Comparison of ENCODE assay signal across 20 cellular contexts in genomic region chr2:237097326-237097910, GRCh38. TPM values are rescaled to one million over a fixed set of nuclear protein-coding genes. Genes with fewer than 3 reads are reported as not detected.
DNase-seq lines count a peak whose midpoint lies in the region; ATAC-seq, FAIRE-seq and TF ChIP-seq lines count a peak whose summit lies in the region.
"Had no signal": no experiment of that assay in that cellular context is flagged by ENCODE, and none has a peak within 500 bp of the region (broad histone marks: within the 10 kb centered on the region; RNA-seq: fewer than 3 reads in every experiment).

No MANE protein-coding gene starts in this region.

- H3K36me3 Mint-ChIP-seq in glutamatergic neuron (ENCODE audit: unreplicated experiment), result no peaks in the 10 kb centered on the region

- DNase-seq in AG10803 (ENCODE audit: low read depth) (peak; percentile 46), SJSA1 (ENCODE audit: low read depth in 1 of 2, low spot score in 2 of 2) (no peak), fibroblast of gingiva (ENCODE audit: low read depth) (peak; percentile 53), pancreas (no peak), AG08395 (ENCODE audit: low spot score) (no peak), glutamatergic neuron (no peak), NCI-H2196 treated with DMSO at 0.1 percent for 48 hours (lab: John Stamatoyannopoulos, UW; ENCODE audit: unreplicated experiment) (no peak), DMS114 treated with DMSO at 0.1 percent for 48 hours (lab: John Stamatoyannopoulos, UW; ENCODE audit: unreplicated experiment) (no peak)
- DNase-seq: CD4-positive, CD25-positive, alpha-beta regulatory T cell; DMS 273 treated with DMSO at 0.1 percent for 48 hours; GDM1; NCI-H1417 treated with DMSO at 0.1 percent for 48 hours; NCI-H524; stomach; T-helper 9 cell; upper lobe of left lung had no signal

- peaks cover 44% of the 10 kb centered on the region for H3K4me1 ChIP-seq in SJSA1 (replicated peaks)
- no peaks in the 10 kb centered on the region for H3K4me1 ChIP-seq in pancreas

- intact Hi-C loops in pancreas (cut with DNase I), result no loop called here

- peaks cover 83% of the 10 kb centered on the region for H3K36me3 ChIP-seq in SJSA1
- peaks cover 4 to 42% (median 18%) of the 10 kb centered on the region in 3 donors for H3K36me3 ChIP-seq in pancreas

- FAIRE-seq in pancreas (lab: Jason Lieb, UNC), result peak; percentile 9
- FAIRE-seq: frontal cortex had no signal

- H3K27ac ChIP-seq in SJSA1 (peak overlapping the region; percentile 93), pancreas (no peak overlapping the region)
- H3K27ac ChIP-seq: cardiac muscle cell, upper lobe of left lung had no signal

- H3K4me1 Mint-ChIP-seq in glutamatergic neuron (ENCODE audit: low read depth, unreplicated experiment), result no peaks in the 10 kb centered on the region

- no peak overlapping the region for H3K27ac Mint-ChIP-seq in glutamatergic neuron (ENCODE audit: unreplicated experiment)
- H3K27ac Mint-ChIP-seq: activated T-helper 2 cell treated with anti-CD3 and anti-CD28 coated beads, Interferon-gamma antibody, Interleukin-2, Interleukin-4, amounts not matched to agents 10 μg/mL and 5 μg/mL and 100 μg/mL, durations not matched to agents 14 hours and 24 hours and 36 hours; CD4-positive, CD25-positive, alpha-beta regulatory T cell; IgD-negative memory B cell had no signal

- no peak for ATAC-seq in pancreas

- H3K27me3 Mint-ChIP-seq in glutamatergic neuron (ENCODE audit: unreplicated experiment), result peaks cover 2% of the 10 kb centered on the region
- H3K27me3 Mint-ChIP-seq: CD4-positive, CD25-positive, alpha-beta regulatory T cell; IgD-negative memory B cell had no signal

- H3K27me3 ChIP-seq in SJSA1 (replicated peaks) (no peaks in the 10 kb centered on the region), pancreas (no peaks in the 10 kb centered on the region)
- H3K27me3 ChIP-seq: cardiac muscle cell, stomach, upper lobe of left lung had no signal

- WGBS in pancreas, 2 donors, result 89 to 95% methylated on average over 2 of the region's 2 CpGs

- no peaks in the 10 kb centered on the region for H3K9me3 ChIP-seq in SJSA1 (replicated peaks)
- H3K9me3 ChIP-seq in pancreas, result no peaks in the 10 kb centered on the region
- H3K9me3 ChIP-seq: stomach, upper lobe of left lung had no signal

- no peak for TF ChIP-seq CTCF in AG10803 (conservative IDR thresholded peaks at IDR 0.05; ENCODE audit: low read length)
- TF ChIP-seq CTCF in pancreas (IDR thresholded peaks at IDR 0.05), result no peak
- no peak for TF ChIP-seq CTCF in glutamatergic neuron (IDR thresholded peaks at IDR 0.05; ENCODE audit: partially characterized antibody, unreplicated experiment)

- peaks cover 2% of the 10 kb centered on the region for H3K9me3 Mint-ChIP-seq in glutamatergic neuron (ENCODE audit: unreplicated experiment)
- H3K9me3 Mint-ChIP-seq: activated T-helper 2 cell treated with anti-CD3 and anti-CD28 coated beads, Interferon-gamma antibody, Interleukin-2, Interleukin-4, amounts not matched to agents 10 μg/mL and 5 μg/mL and 100 μg/mL, durations not matched to agents 14 hours and 24 hours and 36 hours; CD4-positive, CD25-positive, alpha-beta regulatory T cell; IgD-negative memory B cell had no signal

- no peak overlapping the region for H3K4me3 ChIP-seq in AG10803 (ENCODE audit: low read length)
- H3K4me3 ChIP-seq in SJSA1, result no peak overlapping the region
- H3K4me3 ChIP-seq in pancreas, result no peak overlapping the region
- H3K4me3 ChIP-seq: cardiac muscle cell, stomach, upper lobe of left lung had no signal

- H3K4me3 Mint-ChIP-seq in glutamatergic neuron (ENCODE audit: unreplicated experiment), result no peak overlapping the region
- H3K4me3 Mint-ChIP-seq: CD4-positive, CD25-positive, alpha-beta regulatory T cell; IgD-negative memory B cell had no signal

RNA-seq across cellular contexts. Expression of gene COPS8, which starts 11.7 kb away (rescaled TPM):
- 193 and 280 TPM in 2 replicates for total RNA-seq in SJSA1 (2014; rRNA removed; shearing (Covaris generic))
- 10 to 100 TPM in 4 of 6 donors, 1 to 10 TPM in 2; 7.9 to 23.4 (median 12.8) TPM for total RNA-seq in pancreas
- 10 to 100 TPM in 1 of 2 donors, 1 to 10 TPM in 1; 10.0 to 24.1 TPM for polyA plus RNA-seq in pancreas
- 55.8 TPM for total RNA-seq in glutamatergic neuron (ENCODE audit: unreplicated experiment)

Comparison
In these comparisons a context has a peak if more than half of its experiments do, and no peak if none do; other contexts are left out.
1. DNase-seq: peak in AG10803 (single experiment) and fibroblast of gingiva (single experiment); none in SJSA1 (0 of 2), pancreas (0 of 6), AG08395 (single experiment), glutamatergic neuron (single experiment), NCI-H2196 treated with DMSO at 0.1 percent for 48 hours (single experiment) and DMS114 treated with DMSO at 0.1 percent for 48 hours (single experiment).